15 cellular contexts compared by ENCODE assay signal in the genomic region with DNA sequence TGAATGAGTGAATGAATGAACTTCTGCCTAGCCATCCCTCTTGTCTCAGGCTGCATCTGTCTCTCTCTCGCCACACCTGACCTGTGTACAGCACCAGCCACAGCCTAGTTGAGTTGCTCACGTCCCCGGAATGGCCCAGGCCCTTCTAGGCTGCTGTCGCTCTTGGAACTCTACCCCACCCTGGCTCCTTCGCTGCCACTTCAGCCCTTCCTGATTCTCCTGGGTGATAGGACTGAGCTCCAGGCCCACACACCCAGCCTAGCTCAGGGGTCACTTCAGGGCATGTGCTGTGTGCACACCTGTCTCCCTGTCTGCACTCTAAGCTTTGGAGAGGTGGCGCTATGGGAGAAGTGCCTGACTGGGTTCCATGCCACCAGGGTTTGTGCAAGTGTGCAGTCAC.
"Had no signal": no experiment of that assay in that cellular context is flagged by ENCODE, and none has a peak within 500 bp of the region (broad histone marks: within the 10 kb centered on the region; RNA-seq: fewer than 3 reads in every experiment).

No MANE protein-coding gene starts in this region.

- H3K9me3 Mint-ChIP-seq: activated naive CD4-positive, alpha-beta T cell treated with anti-CD3 and anti-CD28 coated beads, Interleukin-2, amount 10 ng/mL, durations not matched to agents 7 days and 5 days; activated T-helper 2 cell treated with anti-CD3 and anti-CD28 coated beads, Interferon-gamma antibody, Interleukin-2, Interleukin-4, amounts not matched to agents 10 μg/mL and 5 μg/mL and 100 μg/mL, durations not matched to agents 14 hours and 24 hours and 36 hours; nephron progenitor cell had no signal

- H3K27me3 ChIP-seq: gastrocnemius medialis, tibial artery, vagina had no signal

- H3K4me1 ChIP-seq: gastrocnemius medialis, tibial artery, vagina had no signal

- H3K4me3 ChIP-seq: coronary artery, gastrocnemius medialis, tibial artery, vagina had no signal

- H3K27me3 Mint-ChIP-seq: activated naive CD4-positive, alpha-beta T cell treated with anti-CD3 and anti-CD28 coated beads, Interleukin-2, amount 10 ng/mL, durations not matched to agents 7 days and 5 days had no signal

- H3K36me3 ChIP-seq: gastrocnemius medialis, vagina had no signal

- H3K27ac ChIP-seq: coronary artery, gastrocnemius medialis, tibial artery, vagina had no signal

- DNase-seq: activated CD4-positive, alpha-beta T cell treated with anti-CD3 and anti-CD28 coated beads, Interleukin-2, amount 50 U/mL, for 1 hour; activated CD4-positive, CD25-positive, alpha-beta regulatory T cell; activated naive CD4-positive, alpha-beta T cell treated with anti-CD3 and anti-CD28 coated beads, Interleukin-2, amount 10 ng/mL, durations not matched to agents 7 days and 5 days; activated T-cell treated with anti-CD3 and anti-CD28 coated beads for 4 hours; central memory CD4-positive, alpha-beta T cell; effector memory CD4-positive, alpha-beta T cell; gastrocnemius medialis; islet precursor cell; mesendoderm; nephron progenitor cell; stimulated activated CD4-positive, alpha-beta T cell treated with anti-CD3 and anti-CD28 coated beads, Interleukin-4, amount 100 ng/mL, for 24 hours; tibial artery had no signal

- H3K27ac Mint-ChIP-seq: activated naive CD4-positive, alpha-beta T cell treated with anti-CD3 and anti-CD28 coated beads, Interleukin-2, amount 10 ng/mL, durations not matched to agents 7 days and 5 days; activated T-helper 2 cell treated with anti-CD3 and anti-CD28 coated beads, Interferon-gamma antibody, Interleukin-2, Interleukin-4, amounts not matched to agents 10 μg/mL and 5 μg/mL and 100 μg/mL, durations not matched to agents 14 hours and 24 hours and 36 hours; nephron progenitor cell had no signal

- H3K4me1 Mint-ChIP-seq: activated naive CD4-positive, alpha-beta T cell treated with anti-CD3 and anti-CD28 coated beads, Interleukin-2, amount 10 ng/mL, durations not matched to agents 7 days and 5 days had no signal

- H3K9me3 ChIP-seq: gastrocnemius medialis, tibial artery, vagina had no signal

- H3K4me3 Mint-ChIP-seq: activated naive CD4-positive, alpha-beta T cell treated with anti-CD3 and anti-CD28 coated beads, Interleukin-2, amount 10 ng/mL, durations not matched to agents 7 days and 5 days; nephron progenitor cell had no signal

- H3K36me3 Mint-ChIP-seq: activated naive CD4-positive, alpha-beta T cell treated with anti-CD3 and anti-CD28 coated beads, Interleukin-2, amount 10 ng/mL, durations not matched to agents 7 days and 5 days had no signal

- ATAC-seq: gastrocnemius medialis had no signal
